ENCODE assay signal across 28 cellular contexts in the genomic region with DNA sequence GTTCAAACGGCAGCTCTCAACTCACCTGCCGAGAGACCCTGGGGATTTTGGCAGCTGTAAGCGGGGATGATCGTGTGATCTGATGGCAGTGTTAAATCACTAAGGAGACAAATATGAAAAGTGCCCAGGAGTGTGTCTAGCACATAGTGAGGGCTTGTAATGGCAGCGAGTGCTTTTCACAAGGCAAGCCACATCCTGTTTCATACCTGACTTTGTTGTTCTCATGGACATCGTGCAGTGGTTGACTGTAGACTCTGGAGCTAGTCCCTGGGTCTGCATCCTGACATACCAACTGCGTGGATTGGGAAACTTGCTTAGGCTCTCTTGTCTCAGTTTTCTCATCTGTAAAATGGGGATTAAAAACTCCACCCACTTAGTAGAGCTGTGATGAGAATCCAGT.
"Had no signal": no experiment of that assay in that cellular context is flagged by ENCODE, and none has a peak within 500 bp of the region (broad histone marks: within the 10 kb centered on the region; RNA-seq: fewer than 3 reads in every experiment).

No MANE protein-coding gene starts in this region.

- H3K27me3 Mint-ChIP-seq: activated CD4-positive, alpha-beta memory T cell treated with anti-CD3 and anti-CD28 coated beads for 36 hours; activated CD4-positive, alpha-beta T cell treated with anti-CD3 and anti-CD28 coated beads for 36 hours; activated CD4-positive, alpha-beta T cell treated with anti-CD3 and anti-CD28 coated beads, Interleukin-2, amount 10 ng/mL, durations not matched to agents 24 days and 14 days; activated T-helper 17 cell treated with anti-CD3 and anti-CD28 coated beads, Interleukin-2, amount 50 U/mL, for 72 hours; central memory CD8-positive, alpha-beta T cell; dendritic cell treated with granulocyte-macrophage colony-stimulating factor and Interleukin-4, amounts not matched to agents 40 ng/mL and 50 ng/mL, for 4 days had no signal

- H3K4me3 Mint-ChIP-seq: activated CD4-positive, alpha-beta memory T cell treated with anti-CD3 and anti-CD28 coated beads for 36 hours; activated CD4-positive, alpha-beta T cell treated with anti-CD3 and anti-CD28 coated beads for 36 hours; activated CD4-positive, alpha-beta T cell treated with anti-CD3 and anti-CD28 coated beads, Interleukin-2, amount 10 ng/mL, durations not matched to agents 24 days and 14 days; activated naive CD4-positive, alpha-beta T cell treated with anti-CD3 and anti-CD28 coated beads for 36 hours; activated T-cell treated with anti-CD3 and anti-CD28 coated beads, Interleukin-2, amount 50 U/mL, for 4 hours; activated T-helper 17 cell treated with anti-CD3 and anti-CD28 coated beads, Interleukin-2, amount 50 U/mL, for 72 hours; central memory CD8-positive, alpha-beta T cell; dendritic cell treated with granulocyte-macrophage colony-stimulating factor and Interleukin-4, amounts not matched to agents 40 ng/mL and 50 ng/mL, for 4 days had no signal

- ATAC-seq: activated CD4-positive, alpha-beta T cell treated with anti-CD3 and anti-CD28 coated beads for 36 hours; activated naive CD4-positive, alpha-beta T cell treated with anti-CD3 and anti-CD28 coated beads, Interleukin-2, amount 50 U/mL, for 72 hours; activated T-cell treated with anti-CD3 and anti-CD28 coated beads, Interleukin-2, amount 50 U/mL, for 4 hours; activated T-helper 17 cell treated with anti-CD3 and anti-CD28 coated beads, Interleukin-2, amount 50 U/mL, for 72 hours; body of pancreas; foreskin keratinocyte; gastrocnemius medialis; heart left ventricle had no signal

- H3K9me3 Mint-ChIP-seq: activated CD4-positive, alpha-beta memory T cell treated with anti-CD3 and anti-CD28 coated beads for 36 hours; activated CD4-positive, alpha-beta T cell treated with anti-CD3 and anti-CD28 coated beads, Interleukin-2, amount 10 ng/mL, durations not matched to agents 24 days and 14 days had no signal

- H3K9me3 ChIP-seq: adrenal gland, body of pancreas, esophagus muscularis mucosa, gastrocnemius medialis, heart left ventricle had no signal

- H3K27ac ChIP-seq: adrenal gland, body of pancreas, coronary artery, dorsolateral prefrontal cortex, esophagus muscularis mucosa, foreskin keratinocyte, gastrocnemius medialis, heart left ventricle had no signal

- DNase-seq: activated CD4-positive, alpha-beta memory T cell treated with anti-CD3 and anti-CD28 coated beads for 36 hours; activated CD4-positive, alpha-beta T cell treated with anti-CD3 and anti-CD28 coated beads for 36 hours; activated CD4-positive, alpha-beta T cell treated with anti-CD3 and anti-CD28 coated beads, Interleukin-2, amount 10 ng/mL, durations not matched to agents 24 days and 14 days; activated CD4-positive, CD25-positive, alpha-beta regulatory T cell; activated CD4-positive, CD25-positive, alpha-beta regulatory T cell treated with anti-CD3 and anti-CD28 coated beads, Interleukin-2, amount 50 U/mL, for 72 hours; activated CD8-positive, alpha-beta memory T cell treated with anti-CD3 and anti-CD28 coated beads for 24 hours; activated effector memory CD4-positive, alpha-beta T cell treated with Interleukin-2 at 50 U/mL for 16 hours; activated gamma-delta T cell treated with Interleukin-2 at 50 U/mL for 16 hours; activated naive CD4-positive, alpha-beta T cell treated with anti-CD3 and anti-CD28 coated beads for 36 hours; activated T-cell treated with anti-CD3 and anti-CD28 coated beads, Interleukin-2, amount 50 U/mL, for 4 hours; adrenal gland; amygdala; aorta; body of pancreas; dorsolateral prefrontal cortex; effector memory CD4-positive, alpha-beta T cell; erythroblast; foreskin keratinocyte; gastrocnemius medialis; glutamatergic neuron; heart left ventricle; T-helper 1 cell had no signal

- H3K27ac Mint-ChIP-seq: activated CD4-positive, alpha-beta memory T cell treated with anti-CD3 and anti-CD28 coated beads for 36 hours; activated CD4-positive, alpha-beta T cell treated with anti-CD3 and anti-CD28 coated beads for 36 hours; activated CD4-positive, alpha-beta T cell treated with anti-CD3 and anti-CD28 coated beads, Interleukin-2, amount 10 ng/mL, durations not matched to agents 24 days and 14 days; activated naive CD4-positive, alpha-beta T cell treated with anti-CD3 and anti-CD28 coated beads for 36 hours; activated naive CD4-positive, alpha-beta T cell treated with anti-CD3 and anti-CD28 coated beads, Interleukin-2, amount 50 U/mL, for 72 hours; activated T-helper 17 cell treated with anti-CD3 and anti-CD28 coated beads, Interleukin-2, amount 50 U/mL, for 72 hours; dendritic cell treated with granulocyte-macrophage colony-stimulating factor and Interleukin-4, amounts not matched to agents 40 ng/mL and 50 ng/mL, for 4 days had no signal
